8 cellular contexts compared by ENCODE assay signal in the genomic region with DNA sequence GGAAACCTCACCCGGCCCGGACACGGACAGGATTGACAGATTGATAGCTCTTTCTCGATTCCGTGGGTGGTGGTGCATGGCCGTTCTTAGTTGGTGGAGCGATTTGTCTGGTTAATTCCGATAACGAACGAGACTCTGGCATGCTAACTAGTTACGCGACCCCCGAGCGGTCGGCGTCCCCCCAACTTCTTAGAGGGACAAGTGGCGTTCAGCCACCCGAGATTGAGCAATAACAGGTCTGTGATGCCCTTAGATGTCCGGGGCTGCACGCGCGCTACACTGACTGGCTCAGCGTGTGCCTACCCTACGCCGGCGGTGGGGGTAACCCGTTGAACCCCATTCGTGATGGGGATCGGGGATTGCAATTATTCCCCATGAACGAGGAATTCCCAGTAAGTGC.
DNase-seq lines count a peak whose midpoint lies in the region; ATAC-seq and TF ChIP-seq lines count a peak whose summit lies in the region.
"Not testable (repeated sequence)": the region's sequence is repeated elsewhere in the genome, so short reads cannot be mapped to it uniquely, and the experiment has no call there.

No MANE protein-coding gene starts in this region.

- not testable (repeated sequence) for H3K4me3 ChIP-seq in Caco-2 (ENCODE audit: low read depth, low read length); effector memory CD4-positive, alpha-beta T cell (ENCODE audit: insufficient read depth, low read depth, low read length, poor library complexity, severe bottlenecking); transverse colon

- CTCF ChIA-PET in Caco-2 (lab: Charles Lee): not testable (repeated sequence)

- TF ChIP-seq POLR2A in transverse colon (IDR thresholded peaks at IDR 0.05): not testable (repeated sequence)

- not testable (repeated sequence) for BruUV-seq in Caco-2 (replicated peaks; lab: Mats Ljungman, UMichigan)

- not testable (repeated sequence) for H3K9me3 ChIP-seq in Caco-2; effector memory CD4-positive, alpha-beta T cell (ENCODE audit: control insufficient read depth, low read length); transverse colon

- not testable (repeated sequence) for TF ChIP-seq CTCF in Caco-2 (IDR thresholded peaks at IDR 0.05; ENCODE audit: insufficient read depth in 1 of 2, low read depth in 1 of 2, low read length in 1 of 2, severe bottlenecking in 1 of 2, unreplicated experiment in 1 of 2); transverse colon (IDR thresholded peaks at IDR 0.05)

- in situ Hi-C loops in transverse colon (cut with MboI; ENCODE audit: low pct_ligation_motif_present in 1 of 4, low pct_unique_long_range_greater_than_20kb in 1 of 4, low sequenced_read_pairs in 3 of 4): not testable (repeated sequence)

- POLR2A ChIA-PET in Caco-2 (lab: Charles Lee): not testable (repeated sequence)

- H3K27me3 Mint-ChIP-seq in Caco-2 (ENCODE audit: insufficient read depth, unreplicated experiment); naive B cell: not testable (repeated sequence)

- intact Hi-C loops in Caco-2 (cut with micrococcal nuclease; ENCODE audit: unreplicated experiment); transverse colon (cut with DNase I; ENCODE audit: low total_unique reads): not testable (repeated sequence)

- WGBS in transverse colon (ENCODE audit: low coverage in 1 of 2), 2 donors: no CpG with 5 or more reads among the region's 30 CpGs

- H3K36me3 ChIP-seq in Caco-2 (ENCODE audit: control insufficient read depth, insufficient read depth, low read length); effector memory CD4-positive, alpha-beta T cell (ENCODE audit: control insufficient read depth, insufficient read depth, low read length); transverse colon: not testable (repeated sequence)

- DNase-seq in Caco-2 (peak; percentile 4 to 17), naive B cell (peak; percentile 7), transverse colon (peak; percentile 7)
- peak; percentile 5 for DNase-seq in activated CD4-positive, alpha-beta T cell treated with anti-CD3 and anti-CD28 coated beads for 48 hours
- peak; percentile 54 for DNase-seq in activated CD8-positive, alpha-beta memory T cell treated with anti-CD3 and anti-CD28 coated beads, Interleukin-2, amount 50 U/mL, for 48 hours
- DNase-seq in activated effector memory CD4-positive, alpha-beta T cell treated with Interleukin-2 at 50 U/mL for 16 hours: peak; percentile 0
- peak in 2 of 3 donors; percentile 6 to 7 for DNase-seq in effector memory CD4-positive, alpha-beta T cell
- peak; percentile 0 to 1 for DNase-seq in stimulated activated CD4-positive, alpha-beta T cell treated with anti-CD3 and anti-CD28 coated beads, Interleukin-12 subunit alpha, Interleukin-12 subunit beta, amount 100 ng/mL, for 24 hours (ENCODE audit: low read depth in 2 of 2)

- H3K27ac ChIP-seq in effector memory CD4-positive, alpha-beta T cell (ENCODE audit: insufficient read depth, low read length, poor library complexity, severe bottlenecking); transverse colon: not testable (repeated sequence)

- not testable (repeated sequence) for H3K9me3 Mint-ChIP-seq in Caco-2 (ENCODE audit: unreplicated experiment); naive B cell

- TF ChIP-seq EP300 in transverse colon (IDR thresholded peaks at IDR 0.05; ENCODE audit: low read depth): not testable (repeated sequence)

- not testable (repeated sequence) for ATAC-seq in naive B cell (ENCODE audit: low read depth in 2 of 2)

- H3K4me1 Mint-ChIP-seq in Caco-2 (ENCODE audit: low read depth, unreplicated experiment); naive B cell: not testable (repeated sequence)

- not testable (repeated sequence) for H3K4me1 ChIP-seq in Caco-2; effector memory CD4-positive, alpha-beta T cell (ENCODE audit: control insufficient read depth, insufficient read depth, low read length, poor library complexity, severe bottlenecking); transverse colon

- not testable (repeated sequence) for H3K27me3 ChIP-seq in Caco-2 (replicated peaks; ENCODE audit: control insufficient read depth, insufficient read depth, low read length); effector memory CD4-positive, alpha-beta T cell (replicated peaks; ENCODE audit: control insufficient read depth, insufficient read depth, low read length, poor library complexity, severe bottlenecking); transverse colon

- not testable (repeated sequence) for H3K4me3 Mint-ChIP-seq in Caco-2 (ENCODE audit: unreplicated experiment); naive B cell

- not testable (repeated sequence) for H3K36me3 Mint-ChIP-seq in Caco-2 (ENCODE audit: insufficient read depth, unreplicated experiment); naive B cell

- H3K27ac Mint-ChIP-seq in Caco-2 (ENCODE audit: unreplicated experiment); naive B cell: not testable (repeated sequence)

Comparison
In these comparisons a context has a peak if more than half of its experiments do, and no peak if none do; other contexts are left out.
1. DNase-seq: peak in every context shown above with its lines; median percentile 54 in activated CD8-positive, alpha-beta memory T cell treated with anti-CD3 and anti-CD28 coated beads, Interleukin-2, amount 50 U/mL, for 48 hours; 10 in Caco-2; 7 in naive B cell; 7 in transverse colon; 6 in effector memory CD4-positive, alpha-beta T cell; 5 in activated CD4-positive, alpha-beta T cell treated with anti-CD3 and anti-CD28 coated beads for 48 hours; 0 in stimulated activated CD4-positive, alpha-beta T cell treated with anti-CD3 and anti-CD28 coated beads, Interleukin-12 subunit alpha, Interleukin-12 subunit beta, amount 100 ng/mL, for 24 hours; 0 in activated effector memory CD4-positive, alpha-beta T cell treated with Interleukin-2 at 50 U/mL for 16 hours.